ENCODE assay signal across 18 cellular contexts in genomic region chr5:27158171-27158570, GRCh38.
"Had no signal": no experiment of that assay in that cellular context is flagged by ENCODE, and none has a peak within 500 bp of the region (broad histone marks: within the 10 kb centered on the region; RNA-seq: fewer than 3 reads in every experiment).

No MANE protein-coding gene starts in this region.

- H3K27me3 ChIP-seq: heart right ventricle, testis, tibial nerve, upper lobe of right lung, vagina had no signal

- DNase-seq: effector CD4-positive, alpha-beta T cell; heart right ventricle; hypothalamus; kidney glomerular epithelial cell; natural killer cell; stimulated activated CD4-positive, alpha-beta T cell treated with anti-CD3 and anti-CD28 coated beads, Interleukin-2, amount 100 ng/mL, for 24 hours; stimulated activated CD4-positive, alpha-beta T cell treated with anti-CD3 and anti-CD28 coated beads, Interleukin-4, amount 100 ng/mL, for 4 hours; stimulated activated naive B cell treated with anti-CD40 and anti-IgM and Interleukin-4, amounts not matched to agents 10 μg/mL and 1 μg/mL and 100 μg/mL, for 72 hours; stimulated activated naive CD8-positive, alpha-beta T cell treated with anti-CD3 and anti-CD28 coated beads, Interleukin-15, amount 100 ng/mL, for 72 hours; testis; upper lobe of right lung had no signal

- H3K4me3 ChIP-seq: heart right ventricle, skin epidermis, testis, tibial nerve, upper lobe of right lung, vagina had no signal

- H3K9me3 ChIP-seq: testis, vagina had no signal

- H3K27ac ChIP-seq: heart right ventricle, skin epidermis, testis, tibial nerve, upper lobe of right lung, vagina had no signal

- H3K4me1 ChIP-seq: heart right ventricle, testis, tibial nerve, upper lobe of right lung, vagina had no signal

- ATAC-seq: esophagus mucosa; heart right ventricle; natural killer cell; sciatic nerve; stimulated activated naive B cell treated with anti-CD40 and anti-IgM and Interleukin-4, amounts not matched to agents 10 μg/mL and 1 μg/mL and 100 μg/mL, for 72 hours; stimulated activated naive CD8-positive, alpha-beta T cell treated with anti-CD3 and anti-CD28 coated beads, Interleukin-15, amount 100 ng/mL, for 72 hours; upper lobe of right lung had no signal

- FAIRE-seq: frontal cortex, islet of Langerhans had no signal

- H3K36me3 ChIP-seq: heart right ventricle, tibial nerve, upper lobe of right lung, vagina had no signal
